Comparison of ENCODE assay signal across 8 cellular contexts in the genomic region with DNA sequence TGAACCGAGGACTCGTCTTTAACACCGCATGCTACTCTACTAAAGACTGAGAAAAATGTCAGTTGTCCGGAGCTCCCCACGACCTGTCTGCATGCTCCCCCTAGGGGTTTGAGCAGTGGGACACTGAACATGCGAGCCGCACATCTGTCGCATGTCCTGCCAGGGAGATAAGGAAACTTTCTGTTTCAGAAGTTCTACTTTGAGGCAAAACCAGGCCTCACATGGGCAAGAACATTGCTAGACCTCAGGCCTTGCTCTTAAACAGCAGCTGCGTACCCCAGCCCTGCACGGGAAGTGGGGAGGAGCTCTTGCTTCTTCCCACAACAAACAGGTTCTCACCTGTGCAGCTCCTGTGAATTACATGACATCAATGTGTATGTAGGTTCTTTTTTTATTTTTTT. TPM values are rescaled to one million over a fixed set of nuclear protein-coding genes. Genes with fewer than 3 reads are reported as not detected.
DNase-seq lines count a peak whose midpoint lies in the region; ATAC-seq and TF ChIP-seq lines count a peak whose summit lies in the region.

No MANE protein-coding gene starts in this region.

- TF ChIP-seq POLR2A in uterus (IDR thresholded peaks at IDR 0.05), result no peak

- no peaks in the 10 kb centered on the region for H3K9me3 ChIP-seq in uterus

- DNase-seq in activated T-cell treated with anti-CD3 and anti-CD28 coated beads for 4 hours, result peak; percentile 23
- peak; percentile 30 for DNase-seq in stimulated activated CD8-positive, alpha-beta memory T cell treated with anti-CD3 and anti-CD28 coated beads, Interleukin-4, amount 100 ng/mL, for 24 hours (ENCODE audit: low read depth)
- DNase-seq in iPS-NIHi11 (ENCODE audit: low spot score), result no peak
- no peak for DNase-seq in uterus
- no peak for DNase-seq in AG08396 (ENCODE audit: low spot score)
- no peak for DNase-seq in NOMO-1 treated with dmso at 0.1 percent for 144 hours (lab: John Stamatoyannopoulos, UW; ENCODE audit: unreplicated experiment)

- no peak overlapping the region for H3K27ac ChIP-seq in uterus

- no peaks in the 10 kb centered on the region for H3K36me3 ChIP-seq in uterus

- intact Hi-C loops in uterus (cut with DNase I; ENCODE audit: low total_unique reads), result no loop called here

- no peak for TF ChIP-seq CTCF in uterus (IDR thresholded peaks at IDR 0.05)

- H3K27me3 ChIP-seq in uterus, result no peaks in the 10 kb centered on the region

- peak; percentile 57 for ATAC-seq in GM19328 (IDR thresholded peaks at IDR 0.05; ENCODE audit: unreplicated experiment)
- ATAC-seq in HG03280 (IDR thresholded peaks at IDR 0.05; ENCODE audit: unreplicated experiment), result peak; percentile 52

- peaks cover 0 to 10% of the 10 kb centered on the region in 2 donors for H3K4me1 ChIP-seq in uterus

- H3K4me3 ChIP-seq in uterus, result no peak overlapping the region

RNA-seq across cellular contexts. Expression of a gene that starts 30.3 kb away (rescaled TPM):
- 10 to 100 TPM; 27.7 to 49.6 (median 40.6) TPM for total RNA-seq in uterus

Comparison
In these comparisons a context has a peak if more than half of its experiments do, and no peak if none do; other contexts are left out.
1. DNase-seq: peak in activated T-cell treated with anti-CD3 and anti-CD28 coated beads for 4 hours (single experiment) and stimulated activated CD8-positive, alpha-beta memory T cell treated with anti-CD3 and anti-CD28 coated beads, Interleukin-4, amount 100 ng/mL, for 24 hours (single experiment); none in iPS-NIHi11 (single experiment), uterus (0 of 2), AG08396 (single experiment) and NOMO-1 treated with dmso at 0.1 percent for 144 hours (single experiment).